ENCODE assay signal across 1 cellular context in the genomic region with DNA sequence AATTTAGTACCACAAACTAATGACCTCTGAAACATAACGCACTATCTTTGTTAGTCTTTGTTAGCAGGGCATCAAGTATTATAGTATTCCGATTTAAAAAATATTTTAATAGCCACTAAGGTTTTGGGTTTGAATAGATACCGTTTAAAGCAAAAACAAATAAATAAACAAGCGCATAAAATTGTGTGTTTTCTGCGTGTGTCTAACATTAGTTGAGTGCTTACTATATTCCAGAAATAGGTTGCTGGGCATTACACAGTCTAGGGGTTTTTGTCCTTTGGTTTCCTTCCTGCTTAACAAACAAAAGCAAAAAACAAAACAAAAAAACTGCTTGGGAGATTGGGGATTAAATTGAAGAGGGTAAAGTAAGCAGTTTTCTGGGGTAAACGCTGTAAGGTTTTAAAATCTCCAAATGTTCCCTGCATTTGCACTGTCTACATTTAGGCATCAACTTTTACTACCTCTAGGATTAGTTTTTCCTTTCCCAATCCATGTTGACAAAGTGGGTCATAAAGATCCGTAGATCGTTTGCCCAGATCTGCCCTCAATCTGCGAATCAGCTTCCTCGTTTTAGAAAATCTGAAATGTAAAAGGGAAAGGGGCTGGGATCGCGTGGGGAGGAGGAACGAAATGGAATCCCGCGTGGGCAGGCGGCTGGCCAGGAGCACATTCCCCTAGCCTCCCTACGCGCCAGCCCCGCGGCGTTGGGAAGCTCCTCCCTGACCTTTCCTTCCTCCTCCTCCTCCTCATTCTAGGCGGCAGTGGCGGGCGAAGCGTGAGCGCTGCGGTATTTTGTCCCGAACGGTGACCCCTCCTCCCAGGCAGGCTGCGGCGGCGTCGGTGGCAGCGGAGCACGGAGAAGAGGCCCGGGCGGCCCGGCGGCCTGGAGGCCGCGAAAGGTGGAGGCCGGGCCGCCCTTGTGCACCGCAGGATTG.
TF ChIP-seq lines count a peak whose summit lies in the region.

A gene (plus strand): TSS at position 749 of the 935 bp plus-strand sequence. CDS start 382 bp downstream, outside the sequence.

TF ChIP-seq in HCT116, 20 proteins besides CTCF, POLR2A, EP300 and RAD21 (continued from another document):
- TF ChIP-seq SP1 (IDR thresholded peaks at IDR 0.05; ENCODE audit: low read depth) (peak; percentile 2; the same call in 1 of the 2 replicates), SRF (IDR thresholded peaks at IDR 0.05; ENCODE audit: low read depth) (no peak), YY1 (IDR thresholded peaks at IDR 0.05; ENCODE audit: extremely low read depth, insufficient replicate concordance, low read depth, low read length) (peak; percentile 48), ELF1 (IDR thresholded peaks at IDR 0.05; ENCODE audit: borderline replicate concordance, low read depth) (no peak), SIN3A (IDR thresholded peaks at IDR 0.05; ENCODE audit: low read depth) (peak; percentile 47; the same call in 1 of the 2 replicates), ZFX (IDR thresholded peaks at IDR 0.05) (no peak), ZNF274 (IDR thresholded peaks at IDR 0.05; ENCODE audit: low read depth, low read length) (no peak), POLR2AphosphoS5 (IDR thresholded peaks at IDR 0.05; ENCODE audit: low read depth, low read length) (peak; percentile 87), JUND (IDR thresholded peaks at IDR 0.05) (no peak), EZH2 (IDR thresholded peaks at IDR 0.05) (no peak), EZH2phosphoT487 (IDR thresholded peaks at IDR 0.05; ENCODE audit: borderline replicate concordance) (no peak)
- TF ChIP-seq, protein P1, sequence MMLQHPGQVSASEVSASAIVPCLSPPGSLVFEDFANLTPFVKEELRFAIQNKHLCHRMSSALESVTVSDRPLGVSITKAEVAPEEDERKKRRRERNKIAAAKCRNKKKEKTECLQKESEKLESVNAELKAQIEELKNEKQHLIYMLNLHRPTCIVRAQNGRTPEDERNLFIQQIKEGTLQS (IDR thresholded peaks at IDR 0.05) = no peak
- TF ChIP-seq, protein P2, sequence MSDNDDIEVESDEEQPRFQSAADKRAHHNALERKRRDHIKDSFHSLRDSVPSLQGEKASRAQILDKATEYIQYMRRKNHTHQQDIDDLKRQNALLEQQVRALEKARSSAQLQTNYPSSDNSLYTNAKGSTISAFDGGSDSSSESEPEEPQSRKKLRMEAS (IDR thresholded peaks at IDR 0.05) = peak; percentile 78
- TF ChIP-seq, protein P3, sequence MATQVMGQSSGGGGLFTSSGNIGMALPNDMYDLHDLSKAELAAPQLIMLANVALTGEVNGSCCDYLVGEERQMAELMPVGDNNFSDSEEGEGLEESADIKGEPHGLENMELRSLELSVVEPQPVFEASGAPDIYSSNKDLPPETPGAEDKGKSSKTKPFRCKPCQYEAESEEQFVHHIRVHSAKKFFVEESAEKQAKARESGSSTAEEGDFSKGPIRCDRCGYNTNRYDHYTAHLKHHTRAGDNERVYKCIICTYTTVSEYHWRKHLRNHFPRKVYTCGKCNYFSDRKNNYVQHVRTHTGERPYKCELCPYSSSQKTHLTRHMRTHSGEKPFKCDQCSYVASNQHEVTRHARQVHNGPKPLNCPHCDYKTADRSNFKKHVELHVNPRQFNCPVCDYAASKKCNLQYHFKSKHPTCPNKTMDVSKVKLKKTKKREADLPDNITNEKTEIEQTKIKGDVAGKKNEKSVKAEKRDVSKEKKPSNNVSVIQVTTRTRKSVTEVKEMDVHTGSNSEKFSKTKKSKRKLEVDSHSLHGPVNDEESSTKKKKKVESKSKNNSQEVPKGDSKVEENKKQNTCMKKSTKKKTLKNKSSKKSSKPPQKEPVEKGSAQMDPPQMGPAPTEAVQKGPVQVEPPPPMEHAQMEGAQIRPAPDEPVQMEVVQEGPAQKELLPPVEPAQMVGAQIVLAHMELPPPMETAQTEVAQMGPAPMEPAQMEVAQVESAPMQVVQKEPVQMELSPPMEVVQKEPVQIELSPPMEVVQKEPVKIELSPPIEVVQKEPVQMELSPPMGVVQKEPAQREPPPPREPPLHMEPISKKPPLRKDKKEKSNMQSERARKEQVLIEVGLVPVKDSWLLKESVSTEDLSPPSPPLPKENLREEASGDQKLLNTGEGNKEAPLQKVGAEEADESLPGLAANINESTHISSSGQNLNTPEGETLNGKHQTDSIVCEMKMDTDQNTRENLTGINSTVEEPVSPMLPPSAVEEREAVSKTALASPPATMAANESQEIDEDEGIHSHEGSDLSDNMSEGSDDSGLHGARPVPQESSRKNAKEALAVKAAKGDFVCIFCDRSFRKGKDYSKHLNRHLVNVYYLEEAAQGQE (IDR thresholded peaks at IDR 0.05; ENCODE audit: low read depth) = no peak
